Comparison of ENCODE assay signal across 8 cellular contexts in genomic region chr19:50333737-50334617, GRCh38. TPM values are rescaled to one million over a fixed set of nuclear protein-coding genes. Genes with fewer than 3 reads are reported as not detected.
DNase-seq lines count a peak whose midpoint lies in the region; ATAC-seq and TF ChIP-seq lines count a peak whose summit lies in the region.

No MANE protein-coding gene starts in this region.

- H3K36me3 ChIP-seq in SK-N-MC (ENCODE audit: insufficient read depth, low read length) = no peaks in the 10 kb centered on the region
- H3K36me3 ChIP-seq in sigmoid colon = no peaks in the 10 kb centered on the region

- ATAC-seq in GM18909 (IDR thresholded peaks at IDR 0.05; ENCODE audit: poor library complexity, unreplicated experiment) (peak; percentile 29), HG03432 (IDR thresholded peaks at IDR 0.05; ENCODE audit: unreplicated experiment) (peak; percentile 31), right cardiac atrium (peak; percentile 28 to 36)
- ATAC-seq in activated naive CD8-positive, alpha-beta T cell treated with anti-CD3 and anti-CD28 coated beads, Interleukin-2, amount 10 ng/mL, durations not matched to agents 7 days and 5 days (ENCODE audit: low read depth) = peak; percentile 37

- no peaks in the 10 kb centered on the region for H3K27me3 ChIP-seq in right cardiac atrium (ENCODE audit: control insufficient read depth, insufficient read depth)
- H3K27me3 ChIP-seq in sigmoid colon = peaks cover 30 to 62% (median 56%) of the 10 kb centered on the region in 3 donors

- H3K27ac ChIP-seq in SK-N-MC = no peak overlapping the region
- peak overlapping the region; percentile 48 for H3K27ac ChIP-seq in right cardiac atrium (ENCODE audit: low read length)
- peak overlapping the region; percentile 30 to 69 (median 54) for H3K27ac ChIP-seq in sigmoid colon

- WGBS in right cardiac atrium = 11% methylated on average over 54 of the region's 54 CpGs
- WGBS in sigmoid colon, 2 donors = 13 to 14% methylated on average over 54 of the region's 54 CpGs

- no peaks in the 10 kb centered on the region for H3K9me3 ChIP-seq in SK-N-MC (ENCODE audit: low read depth, low read length)
- H3K9me3 ChIP-seq in right cardiac atrium (ENCODE audit: control insufficient read depth, low read length) = no peaks in the 10 kb centered on the region
- H3K9me3 ChIP-seq in sigmoid colon = no peaks in the 10 kb centered on the region

- TF ChIP-seq EP300 in sigmoid colon (IDR thresholded peaks at IDR 0.05) = no peak

- H3K4me3 Mint-ChIP-seq in activated naive CD8-positive, alpha-beta T cell treated with anti-CD3 and anti-CD28 coated beads, Interleukin-2, amount 10 ng/mL, durations not matched to agents 7 days and 5 days = peak overlapping the region; percentile 80

- TF ChIP-seq CTCF in sigmoid colon (IDR thresholded peaks at IDR 0.05) = no peak

- peak; percentile 99 for DNase-seq in AG20443 (ENCODE audit: low spot score)
- DNase-seq in SK-N-MC (ENCODE audit: low read depth, low spot score) = no peak
- peak; percentile 95 for DNase-seq in activated naive CD8-positive, alpha-beta T cell treated with anti-CD3 and anti-CD28 coated beads, Interleukin-2, amount 10 ng/mL, durations not matched to agents 7 days and 5 days
- DNase-seq in right cardiac atrium = peak; percentile 72 to 93 (median 91)
- peak; percentile 74 for DNase-seq in sigmoid colon
- no peak for DNase-seq in globus pallidus (ENCODE audit: low spot score)

- peak overlapping the region; percentile 84 for H3K4me3 ChIP-seq in SK-N-MC
- H3K4me3 ChIP-seq in right cardiac atrium (ENCODE audit: low read length) = peak overlapping the region; percentile 22
- peak overlapping the region; percentile 5 to 46 (median 40) for H3K4me3 ChIP-seq in sigmoid colon

- peaks cover 7% of the 10 kb centered on the region for H3K36me3 Mint-ChIP-seq in activated naive CD8-positive, alpha-beta T cell treated with anti-CD3 and anti-CD28 coated beads, Interleukin-2, amount 10 ng/mL, durations not matched to agents 7 days and 5 days

- H3K27ac Mint-ChIP-seq in activated naive CD8-positive, alpha-beta T cell treated with anti-CD3 and anti-CD28 coated beads, Interleukin-2, amount 10 ng/mL, durations not matched to agents 7 days and 5 days = peak overlapping the region; percentile 91

- H3K9me3 Mint-ChIP-seq in activated naive CD8-positive, alpha-beta T cell treated with anti-CD3 and anti-CD28 coated beads, Interleukin-2, amount 10 ng/mL, durations not matched to agents 7 days and 5 days = no peaks in the 10 kb centered on the region

- POLR2A ChIA-PET in activated naive CD8-positive, alpha-beta T cell treated with anti-CD3 and anti-CD28 coated beads, Interleukin-2, amount 10 ng/mL, durations not matched to agents 7 days and 5 days (lab: Charles Lee) = interaction anchor here (0.6 to 1.5 kb wide), 4 partner anchors 10 to 177 kb away, joined by 3 to 12 read pairs (median 6); partner anchors contain the start of gene JOSD2

- H3K4me1 ChIP-seq in right cardiac atrium (ENCODE audit: control insufficient read depth, insufficient read depth, low read length) (peaks cover 1% of the 10 kb centered on the region), sigmoid colon (peaks cover 0 to 37% (median 32%) of the 10 kb centered on the region in 4 donors)

- peak in 1 of 2 donors; percentile 13 for TF ChIP-seq POLR2A in sigmoid colon (IDR thresholded peaks at IDR 0.05)

- H3K9ac ChIP-seq in SK-N-MC (ENCODE audit: insufficient read length) = peak overlapping the region; percentile 21

- H3K4me1 Mint-ChIP-seq in activated naive CD8-positive, alpha-beta T cell treated with anti-CD3 and anti-CD28 coated beads, Interleukin-2, amount 10 ng/mL, durations not matched to agents 7 days and 5 days = peaks cover 37% of the 10 kb centered on the region

- intact Hi-C loops in right cardiac atrium (cut with DNase I) = no loop called here
- intact Hi-C loops in sigmoid colon (cut with DNase I) = no loop called here

- H3K27me3 Mint-ChIP-seq in activated naive CD8-positive, alpha-beta T cell treated with anti-CD3 and anti-CD28 coated beads, Interleukin-2, amount 10 ng/mL, durations not matched to agents 7 days and 5 days = peaks cover 30% of the 10 kb centered on the region

RNA-seq across cellular contexts. Expression of gene KCNC3, which starts 4.8 kb away (rescaled TPM):
- total RNA-seq in activated naive CD8-positive, alpha-beta T cell treated with anti-CD3 and anti-CD28 coated beads, Interleukin-2, amount 10 ng/mL, durations not matched to agents 7 days and 5 days = 1 to 10 TPM; 1.1 to 1.4 TPM
- total RNA-seq in right cardiac atrium (1 to 10 TPM; 3.0 to 6.1 (median 4.9) TPM), sigmoid colon (under 1 TPM in 2 of 4 donors, not detected in 2; 0.36 to 0.83 TPM)
- polyA plus RNA-seq in right cardiac atrium (3.3 TPM), sigmoid colon (1 to 10 TPM in 1 of 3 donors, under 1 TPM in 1, not detected in 1; 0.92 to 1.6 TPM)

RNA-seq across cellular contexts. Expression of gene NAPSA, which starts 31.5 kb away (rescaled TPM):
- 1 to 10 TPM; 4.8 to 5.4 TPM for total RNA-seq in activated naive CD8-positive, alpha-beta T cell treated with anti-CD3 and anti-CD28 coated beads, Interleukin-2, amount 10 ng/mL, durations not matched to agents 7 days and 5 days
- total RNA-seq in right cardiac atrium (under 1 TPM in 3 of 4 donors, not detected in 1; 0.43 to 0.84 (median 0.56) TPM), sigmoid colon (under 1 TPM in 2 of 4 donors, not detected in 2; 0.55 to 0.95 TPM)
- polyA plus RNA-seq in right cardiac atrium (0.72 TPM), sigmoid colon (1 to 10 TPM in 2 of 3 donors, under 1 TPM in 1; 0.69 to 2.4 (median 2.0) TPM)

RNA-seq across cellular contexts. Expression of gene NR1H2, which starts 42.3 kb away (rescaled TPM):
- 10 to 100 TPM; 81.6 to 82.8 TPM for total RNA-seq in activated naive CD8-positive, alpha-beta T cell treated with anti-CD3 and anti-CD28 coated beads, Interleukin-2, amount 10 ng/mL, durations not matched to agents 7 days and 5 days
- total RNA-seq in right cardiac atrium = 10 to 100 TPM; 68.3 to 74.5 (median 70.2) TPM
- 80.9 TPM for polyA plus RNA-seq in right cardiac atrium
- 100 to 1,000 TPM in 3 of 4 donors, 10 to 100 TPM in 1; 92.5 to 143 (median 109) TPM for total RNA-seq in sigmoid colon
- 10 to 100 TPM; 58.9 to 72.8 (median 65.4) TPM for polyA plus RNA-seq in sigmoid colon

RNA-seq across cellular contexts. Expression of gene POLD1, which starts 50.2 kb away (rescaled TPM):
- total RNA-seq in activated naive CD8-positive, alpha-beta T cell treated with anti-CD3 and anti-CD28 coated beads, Interleukin-2, amount 10 ng/mL, durations not matched to agents 7 days and 5 days = 100 to 1,000 TPM; 131 to 143 TPM
- total RNA-seq in right cardiac atrium (10 to 100 TPM in 3 of 4 donors, 1 to 10 TPM in 1; 9.0 to 12.5 (median 11.6) TPM), sigmoid colon (10 to 100 TPM in 3 of 4 donors, 1 to 10 TPM in 1; 9.6 to 20.5 (median 10.0) TPM)
- polyA plus RNA-seq in right cardiac atrium (8.7 TPM), sigmoid colon (10 to 100 TPM; 10.8 to 44.2 (median 19.0) TPM)

Comparison
In these comparisons a context has a peak if more than half of its experiments do, and no peak if none do; other contexts are left out.
1. DNase-seq: peak in AG20443 (single experiment), activated naive CD8-positive, alpha-beta T cell treated with anti-CD3 and anti-CD28 coated beads, Interleukin-2, amount 10 ng/mL, durations not matched to agents 7 days and 5 days (single experiment), right cardiac atrium (3 of 3) and sigmoid colon (single experiment); none in SK-N-MC (single experiment) and globus pallidus (single experiment).
2. H3K4me3 ChIP-seq: peak in every context shown above with its lines; median percentile 84 in SK-N-MC; 40 in sigmoid colon; 22 in right cardiac atrium.
3. Peak in every context shown above with its lines, with median percentiles within 50 percentile points of each other: ATAC-seq.